ENCODE assay signal across 9 cellular contexts in genomic region chr2:209495855-209496585, GRCh38.
DNase-seq lines count a peak whose midpoint lies in the region; ATAC-seq and TF ChIP-seq lines count a peak whose summit lies in the region.
"Had no signal": no experiment of that assay in that cellular context is flagged by ENCODE, and none has a peak within 500 bp of the region (broad histone marks: within the 10 kb centered on the region; RNA-seq: fewer than 3 reads in every experiment).

No MANE protein-coding gene starts in this region.

- intact Hi-C loops in left ventricle myocardium inferior (cut with micrococcal nuclease): no loop called here

- peak; percentile 96 for DNase-seq in HFFc6
- peak; percentile 82 to 93 for DNase-seq in SJSA1 (ENCODE audit: low read depth in 1 of 2, low spot score in 2 of 2)
- no peak for DNase-seq in left ventricle myocardium inferior
- peak; percentile 90 for DNase-seq in stromal cell of bone marrow (ENCODE audit: low read depth)
- no peak for DNase-seq in stimulated activated CD8-positive, alpha-beta memory T cell treated with anti-CD3 and anti-CD28 coated beads, Interleukin-4, amount 100 ng/mL, for 48 hours
- no peak for DNase-seq in activated naive CD4-positive, alpha-beta T cell (lab: John Stamatoyannopoulos, UW)

- peak overlapping the region; percentile 88 for H3K27ac Mint-ChIP-seq in HFFc6
- H3K27ac Mint-ChIP-seq: IgD-negative memory B cell had no signal

- peak overlapping the region; percentile 79 for H3K4me3 Mint-ChIP-seq in HFFc6
- H3K4me3 Mint-ChIP-seq: IgD-negative memory B cell had no signal

- peaks cover 18% of the 10 kb centered on the region for H3K4me1 ChIP-seq in SJSA1 (replicated peaks)
- H3K4me1 ChIP-seq in left ventricle myocardium inferior: peaks cover 24% of the 10 kb centered on the region

- no peaks in the 10 kb centered on the region; the same call in 1 of the 2 replicates for H3K27me3 Mint-ChIP-seq in HFFc6 (ENCODE audit: insufficient read depth)
- H3K27me3 Mint-ChIP-seq: IgD-negative memory B cell had no signal

- H3K4me3 ChIP-seq in SJSA1 (no peak overlapping the region), left ventricle myocardium inferior (peak overlapping the region; percentile 49)

- peaks cover 37% of the 10 kb centered on the region for H3K4me1 Mint-ChIP-seq in HFFc6 (ENCODE audit: low read depth)
- H3K4me1 Mint-ChIP-seq: IgD-negative memory B cell had no signal

- H3K36me3 ChIP-seq in SJSA1 (no peaks in the 10 kb centered on the region), left ventricle myocardium inferior (peaks cover 10% of the 10 kb centered on the region)

- H3K27me3 ChIP-seq in SJSA1 (replicated peaks) (no peaks in the 10 kb centered on the region), left ventricle myocardium inferior (ENCODE audit: low read depth) (no peaks in the 10 kb centered on the region)

- H3K9me3 ChIP-seq in SJSA1 (replicated peaks) (no peaks in the 10 kb centered on the region), left ventricle myocardium inferior (replicated peaks) (peaks cover 72% of the 10 kb centered on the region)

- peaks cover 32% of the 10 kb centered on the region for H3K36me3 Mint-ChIP-seq in HFFc6 (ENCODE audit: low read depth)
- H3K36me3 Mint-ChIP-seq: IgD-negative memory B cell had no signal

- H3K27ac ChIP-seq in SJSA1 (peak overlapping the region; percentile 72), left ventricle myocardium inferior (replicated peaks) (peak overlapping the region; percentile 91)

- ATAC-seq in GM21717 (IDR thresholded peaks at IDR 0.05; ENCODE audit: unreplicated experiment): no peak
- no peak for ATAC-seq in GM21786 (IDR thresholded peaks at IDR 0.05; ENCODE audit: unreplicated experiment)

- H3K9me3 Mint-ChIP-seq in HFFc6: peaks cover 35% of the 10 kb centered on the region

- no peak for TF ChIP-seq CTCF in HFFc6 (IDR thresholded peaks at IDR 0.05)
- TF ChIP-seq CTCF in left ventricle myocardium inferior (IDR thresholded peaks at IDR 0.05; ENCODE audit: borderline replicate concordance): no peak

Comparison
In these comparisons a context has a peak if more than half of its experiments do, and no peak if none do; other contexts are left out.
1. DNase-seq: peak in HFFc6 (single experiment), SJSA1 (2 of 2) and stromal cell of bone marrow (single experiment); none in left ventricle myocardium inferior (single experiment), stimulated activated CD8-positive, alpha-beta memory T cell treated with anti-CD3 and anti-CD28 coated beads, Interleukin-4, amount 100 ng/mL, for 48 hours (single experiment) and activated naive CD4-positive, alpha-beta T cell (0 of 4).